In the genomic region with DNA sequence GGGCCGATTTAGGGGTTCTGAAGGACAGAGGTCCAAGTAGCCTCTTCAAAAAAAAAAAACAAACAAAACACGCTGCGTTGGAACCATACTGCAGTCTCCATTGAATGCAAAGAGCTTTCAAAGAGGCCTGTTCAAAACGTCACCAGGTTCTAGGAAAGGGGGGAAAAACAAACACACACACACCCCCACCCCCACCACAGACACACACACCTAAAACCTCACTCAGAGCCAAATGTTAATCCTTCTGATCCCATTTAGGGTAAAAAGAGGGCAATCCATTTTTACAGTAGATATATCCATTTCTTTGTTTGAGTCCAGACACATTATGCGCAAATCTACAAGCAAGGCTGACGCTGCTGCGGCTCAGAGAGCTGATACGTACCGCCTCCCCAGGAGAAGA, we compare ENCODE assay signal across 9 cellular contexts. TPM values are rescaled to one million over a fixed set of nuclear protein-coding genes. Genes with fewer than 3 reads are reported as not detected.
DNase-seq lines count a peak whose midpoint lies in the region; ATAC-seq and TF ChIP-seq lines count a peak whose summit lies in the region.
"Had no signal": no experiment of that assay in that cellular context is flagged by ENCODE, and none has a peak within 500 bp of the region (broad histone marks: within the 10 kb centered on the region; RNA-seq: fewer than 3 reads in every experiment).

No MANE protein-coding gene starts in this region.

- H3K4me1 ChIP-seq in subcutaneous abdominal adipose tissue (ENCODE audit: control insufficient read depth in 5 of 5, insufficient read depth in 5 of 5, low read length in 5 of 5): peaks cover 0 to 15% (median 8%) of the 10 kb centered on the region in 5 donors

- H3K27ac ChIP-seq in VCaP: peak overlapping the region; percentile 58; the same call in 1 of the 2 replicates
- peak overlapping the region; percentile 23 for H3K27ac ChIP-seq in subcutaneous abdominal adipose tissue (ENCODE audit: low read depth, low read length)

- H3K9me3 ChIP-seq in subcutaneous abdominal adipose tissue (ENCODE audit: control insufficient read depth in 5 of 5, low read length in 5 of 5): no peaks in the 10 kb centered on the region

- H3K4me3 ChIP-seq in foreskin fibroblast (ENCODE audit: low read depth in 1 of 2, low read length in 2 of 2) (peak overlapping the region; percentile 70 to 91), subcutaneous abdominal adipose tissue (ENCODE audit: low read depth in 1 of 5, low read length in 5 of 5) (peak overlapping the region in 4 of 5 donors; percentile 31 to 90 (median 78))

- peak overlapping the region; percentile 99 for H3K4me3 Mint-ChIP-seq in activated CD4-positive, alpha-beta T cell treated with anti-CD3 and anti-CD28 coated beads, Interleukin-2, amount 10 ng/mL, durations not matched to agents 24 days and 14 days

- no peaks in the 10 kb centered on the region for H3K9me3 Mint-ChIP-seq in activated CD4-positive, alpha-beta T cell treated with anti-CD3 and anti-CD28 coated beads, Interleukin-2, amount 10 ng/mL, durations not matched to agents 24 days and 14 days

- peak; percentile 56 for DNase-seq in activated CD4-positive, alpha-beta T cell treated with anti-CD3 and anti-CD28 coated beads, Interleukin-2, amount 10 ng/mL, durations not matched to agents 24 days and 14 days
- no peak for DNase-seq in activated CD4-positive, alpha-beta T cell treated with anti-CD3 and anti-CD28 coated beads for 4 hours
- DNase-seq in foreskin fibroblast (no peak), HCEC 1CT (no peak)
- no peak for DNase-seq in stimulated activated CD4-positive, alpha-beta T cell treated with anti-CD3 and anti-CD28 coated beads, Interleukin-4, amount 100 ng/mL, for 4 hours
- DNase-seq: DMS 273 treated with DMSO at 0.1 percent for 48 hours had no signal

- H3K36me3 Mint-ChIP-seq in activated CD4-positive, alpha-beta T cell treated with anti-CD3 and anti-CD28 coated beads, Interleukin-2, amount 10 ng/mL, durations not matched to agents 24 days and 14 days (ENCODE audit: low read depth): peaks cover 15% of the 10 kb centered on the region

- TF ChIP-seq CTCF in VCaP (conservative IDR thresholded peaks at IDR 0.05) (no peak), foreskin fibroblast (IDR thresholded peaks at IDR 0.05; ENCODE audit: low read depth, low read length) (no peak)

- no peak for ATAC-seq in HG02610 (IDR thresholded peaks at IDR 0.05; ENCODE audit: unreplicated experiment)

- H3K27ac Mint-ChIP-seq in activated CD4-positive, alpha-beta T cell treated with anti-CD3 and anti-CD28 coated beads, Interleukin-2, amount 10 ng/mL, durations not matched to agents 24 days and 14 days: peak overlapping the region; percentile 93

- H3K27me3 Mint-ChIP-seq in activated CD4-positive, alpha-beta T cell treated with anti-CD3 and anti-CD28 coated beads, Interleukin-2, amount 10 ng/mL, durations not matched to agents 24 days and 14 days: no peaks in the 10 kb centered on the region

- peaks cover 0 to 2% (median 0%) of the 10 kb centered on the region in 5 donors for H3K27me3 ChIP-seq in subcutaneous abdominal adipose tissue (ENCODE audit: control insufficient read depth in 5 of 5, insufficient read depth in 4 of 5, low read length in 5 of 5)

- peak overlapping the region in 3 of 5 donors; percentile 20 to 68 (median 62) for H3K9ac ChIP-seq in subcutaneous abdominal adipose tissue (ENCODE audit: low read length in 5 of 5)

- intact Hi-C loops in activated CD4-positive, alpha-beta T cell treated with anti-CD3 and anti-CD28 coated beads, Interleukin-2, amount 10 ng/mL, durations not matched to agents 24 days and 14 days (cut with micrococcal nuclease): loop anchor here (5.0 to 10.0 kb wide), 2 partner anchors 120 to 128 kb away; no protein-coding TSS in a partner anchor

- H3K36me3 ChIP-seq in subcutaneous abdominal adipose tissue (ENCODE audit: control insufficient read depth in 5 of 5, insufficient read depth in 5 of 5, low read length in 5 of 5): peaks cover 0 to 2% (median 0%) of the 10 kb centered on the region in 5 donors

- peaks cover 20% of the 10 kb centered on the region for H3K4me1 Mint-ChIP-seq in activated CD4-positive, alpha-beta T cell treated with anti-CD3 and anti-CD28 coated beads, Interleukin-2, amount 10 ng/mL, durations not matched to agents 24 days and 14 days

RNA-seq across cellular contexts. Expression of a gene that starts 1.4 kb away (rescaled TPM):
- total RNA-seq in activated CD4-positive, alpha-beta T cell treated with anti-CD3 and anti-CD28 coated beads, Interleukin-2, amount 10 ng/mL, durations not matched to agents 24 days and 14 days: 28.0 and 29.8 TPM in 2 replicates

RNA-seq across cellular contexts. Expression of a gene that starts 30.4 kb away (rescaled TPM):
- 58.8 and 60.9 TPM in 2 replicates for total RNA-seq in activated CD4-positive, alpha-beta T cell treated with anti-CD3 and anti-CD28 coated beads, Interleukin-2, amount 10 ng/mL, durations not matched to agents 24 days and 14 days

RNA-seq across cellular contexts. Expression of a gene that starts 39.6 kb away (rescaled TPM):
- total RNA-seq in activated CD4-positive, alpha-beta T cell treated with anti-CD3 and anti-CD28 coated beads, Interleukin-2, amount 10 ng/mL, durations not matched to agents 24 days and 14 days: 24.4 and 25.4 TPM in 2 replicates
